In genomic region chr2:99865818-99866676, GRCh38 we compare ENCODE assay signal across 23 cellular contexts.
DNase-seq lines count a peak whose midpoint lies in the region; ATAC-seq and TF ChIP-seq lines count a peak whose summit lies in the region.
"Had no signal": no experiment of that assay in that cellular context is flagged by ENCODE, and none has a peak within 500 bp of the region (broad histone marks: within the 10 kb centered on the region; RNA-seq: fewer than 3 reads in every experiment).

No MANE protein-coding gene starts in this region.

- H3K4me3 ChIP-seq in OCI-LY1 (ENCODE audit: low read depth, low read length, poor library complexity, severe bottlenecking) (no peak overlapping the region), fibroblast of mammary gland (ENCODE audit: control insufficient read depth, low read depth, low read length) (no peak overlapping the region)
- H3K4me3 ChIP-seq: BLaER1 had no signal

- H3K4me2 ChIP-seq in OCI-LY1 (ENCODE audit: low read length) = no peak overlapping the region

- DNase-seq in EL (peak; percentile 78), fibroblast of mammary gland (ENCODE audit: low read depth) (peak; percentile 49), stromal cell of bone marrow (ENCODE audit: low read depth) (peak; percentile 36), NCI-H446 treated with DMSO at 0.1 percent for 48 hours (lab: John Stamatoyannopoulos, UW) (no peak), OCI-M2 (lab: John Stamatoyannopoulos, UW; ENCODE audit: unreplicated experiment) (no peak)
- DNase-seq: activated CD4-positive, alpha-beta T cell treated with anti-CD3 and anti-CD28 coated beads for 4 hours; activated gamma-delta T cell; amniotic stem cell; cerebellar nuclear complex; effector CD8-positive, alpha-beta T cell; head of caudate nucleus; KBM-7; NCI-H1048; NCI-H524 treated with DMSO at 0.1 percent for 48 hours; retina; SW 1271 had no signal

- no peaks in the 10 kb centered on the region for H3K79me2 ChIP-seq in OCI-LY1 (ENCODE audit: insufficient read depth, low read length)

- H3K9me3 ChIP-seq in OCI-LY1 (ENCODE audit: low read length) = no peaks in the 10 kb centered on the region
- H3K9me3 ChIP-seq: BLaER1, neutrophil had no signal

- H3K9me2 ChIP-seq in OCI-LY1 (ENCODE audit: low read depth, low read length) = no peaks in the 10 kb centered on the region

- peaks cover 34% of the 10 kb centered on the region; the same call in 1 of the 2 replicates for H3K36me3 ChIP-seq in OCI-LY1 (ENCODE audit: insufficient read depth, low read length)
- H3K36me3 ChIP-seq: neutrophil had no signal

- no peak for ATAC-seq in GM18861 (IDR thresholded peaks at IDR 0.05; ENCODE audit: unreplicated experiment)
- ATAC-seq: esophagus mucosa; HCT116; stimulated activated effector memory CD8-positive, alpha-beta T cell treated with anti-CD3 and anti-CD28 coated beads, Interleukin-12 subunit alpha, Interleukin-12 subunit beta, amount 100 ng/mL, for 72 hours had no signal

- H3F3A ChIP-seq in OCI-LY1 (ENCODE audit: insufficient read depth, low read length) = no peaks in the 10 kb centered on the region

- no peak for TF ChIP-seq CTCF in OCI-LY1 (IDR thresholded peaks at IDR 0.05; ENCODE audit: low read length)
- TF ChIP-seq CTCF in fibroblast of mammary gland (conservative IDR thresholded peaks at IDR 0.05; ENCODE audit: control insufficient read depth, insufficient read depth, low read depth, low read length) = no peak

- no peaks in the 10 kb centered on the region for H4K20me1 ChIP-seq in OCI-LY1 (ENCODE audit: insufficient read depth, low read length)
- H4K20me1 ChIP-seq: BLaER1 had no signal

- peak overlapping the region; percentile 90 for H3K27ac ChIP-seq in OCI-LY1 (ENCODE audit: low read depth, low read length, poor library complexity, severe bottlenecking)
- H3K27ac ChIP-seq: neutrophil had no signal

- H3K27me3 ChIP-seq in OCI-LY1 (ENCODE audit: insufficient read depth, low read length) = no peaks in the 10 kb centered on the region
- H3K27me3 ChIP-seq: BLaER1 had no signal

- H3K4me1 ChIP-seq in OCI-LY1 (ENCODE audit: insufficient read depth, low read length, severe bottlenecking) = peaks cover 90% of the 10 kb centered on the region

- H3K9ac ChIP-seq in OCI-LY1 (ENCODE audit: low read length) = no peak overlapping the region
- H3K9ac ChIP-seq: BLaER1 had no signal

- no peak overlapping the region for H2AFZ ChIP-seq in OCI-LY1 (ENCODE audit: low read length)

Comparison
In these comparisons a context has a peak if more than half of its experiments do, and no peak if none do; other contexts are left out.
1. DNase-seq: peak in EL (single experiment), fibroblast of mammary gland (single experiment) and stromal cell of bone marrow (single experiment); none in NCI-H446 treated with DMSO at 0.1 percent for 48 hours (single experiment) and OCI-M2 (single experiment).